1 cellular context compared by ENCODE assay signal in genomic region chr9:11144750-11145149, GRCh38.
TF ChIP-seq lines count a peak whose summit lies in the region.

No MANE protein-coding gene starts in this region.

TF ChIP-seq in K562, 482 proteins besides CTCF, POLR2A, EP300 and RAD21 (continued from another document):
- no peak for TF ChIP-seq HIVEP1 (CRISPR knock-in tag; IDR thresholded peaks at IDR 0.05)
- TF ChIP-seq HMGXB4 (CRISPR knock-in tag; IDR thresholded peaks at IDR 0.05), result no peak
- no peak for TF ChIP-seq HES1 (IDR thresholded peaks at IDR 0.05; ENCODE audit: low read depth)
- TF ChIP-seq, protein P1, sequence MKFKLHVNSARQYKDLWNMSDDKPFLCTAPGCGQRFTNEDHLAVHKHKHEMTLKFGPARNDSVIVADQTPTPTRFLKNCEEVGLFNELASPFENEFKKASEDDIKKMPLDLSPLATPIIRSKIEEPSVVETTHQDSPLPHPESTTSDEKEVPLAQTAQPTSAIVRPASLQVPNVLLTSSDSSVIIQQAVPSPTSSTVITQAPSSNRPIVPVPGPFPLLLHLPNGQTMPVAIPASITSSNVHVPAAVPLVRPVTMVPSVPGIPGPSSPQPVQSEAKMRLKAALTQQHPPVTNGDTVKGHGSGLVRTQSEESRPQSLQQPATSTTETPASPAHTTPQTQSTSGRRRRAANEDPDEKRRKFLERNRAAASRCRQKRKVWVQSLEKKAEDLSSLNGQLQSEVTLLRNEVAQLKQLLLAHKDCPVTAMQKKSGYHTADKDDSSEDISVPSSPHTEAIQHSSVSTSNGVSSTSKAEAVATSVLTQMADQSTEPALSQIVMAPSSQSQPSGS (CRISPR knock-in tag; IDR thresholded peaks at IDR 0.05), result no peak
- peak; percentile 42 for TF ChIP-seq MAFF (IDR thresholded peaks at IDR 0.05; ENCODE audit: low read length)
- TF ChIP-seq ATF7 (IDR thresholded peaks at IDR 0.05), result no peak
